ENCODE assay signal across 12 cellular contexts in genomic region chr7:45888993-45889366, GRCh38. TPM values are rescaled to one million over a fixed set of nuclear protein-coding genes. Genes with fewer than 3 reads are reported as not detected.
DNase-seq lines count a peak whose midpoint lies in the region; ATAC-seq and TF ChIP-seq lines count a peak whose summit lies in the region.
"Had no signal": no experiment of that assay in that cellular context is flagged by ENCODE, and none has a peak within 500 bp of the region (broad histone marks: within the 10 kb centered on the region; RNA-seq: fewer than 3 reads in every experiment).

No MANE protein-coding gene starts in this region.

- no peaks in the 10 kb centered on the region for H3K36me3 ChIP-seq in iPS DF 6.9 (ENCODE audit: control insufficient read depth, insufficient read depth, low read length)

- no peaks in the 10 kb centered on the region for H3K36me3 Mint-ChIP-seq in progenitor cell of endocrine pancreas (ENCODE audit: insufficient read depth)

- ATAC-seq in GM19455 (IDR thresholded peaks at IDR 0.05; ENCODE audit: unreplicated experiment): no peak

- H3K27ac ChIP-seq in VCaP (peak overlapping the region; percentile 40; the same call in 1 of the 2 replicates), iPS DF 6.9 (ENCODE audit: low read length) (no peak overlapping the region)

- H3K27me3 ChIP-seq in iPS DF 6.9 (ENCODE audit: control insufficient read depth, insufficient read depth, low read length): peaks cover 25% of the 10 kb centered on the region; the same call in 1 of the 2 replicates

- DNase-seq in ELF-1 (ENCODE audit: low read depth, low spot score): peak; percentile 15
- DNase-seq in iPS DF 6.9 (ENCODE audit: low read depth, low spot score): no peak
- DNase-seq in progenitor cell of endocrine pancreas (ENCODE audit: low spot score, unreplicated experiment): no peak
- no peak for DNase-seq in EL
- no peak for DNase-seq in NCI-H1092 (lab: John Stamatoyannopoulos, UW)
- no peak for DNase-seq in hippocampal formation (lab: John Stamatoyannopoulos, UW)
- DNase-seq: activated CD4-positive, alpha-beta T cell treated with anti-CD3 and anti-CD28 coated beads, Interleukin-2, amount 10 ng/mL, durations not matched to agents 24 days and 14 days; activated naive CD4-positive, alpha-beta T cell; effector CD4-positive, alpha-beta T cell; SHP77 had no signal

- no peaks in the 10 kb centered on the region for H3K9me3 ChIP-seq in iPS DF 6.9 (ENCODE audit: control insufficient read depth, insufficient read depth, low read length)

- 0 out of 2 replicates have a peak, but pooled peaks cover 1% of the 10 kb centered on the region for H3K4me1 ChIP-seq in iPS DF 6.9 (ENCODE audit: control insufficient read depth, insufficient read depth, low read length)

- H3K4me3 Mint-ChIP-seq in progenitor cell of endocrine pancreas (ENCODE audit: low read depth): peak overlapping the region; percentile 42
- H3K4me3 Mint-ChIP-seq: activated CD4-positive, alpha-beta T cell treated with anti-CD3 and anti-CD28 coated beads, Interleukin-2, amount 10 ng/mL, durations not matched to agents 24 days and 14 days had no signal

- no CpG with 5 or more reads among the region's 14 CpGs for WGBS in iPS DF 6.9 (ENCODE audit: insufficient coverage, insufficient read length)

- no peaks in the 10 kb centered on the region for H3K9me3 Mint-ChIP-seq in progenitor cell of endocrine pancreas (ENCODE audit: low read depth)
- H3K9me3 Mint-ChIP-seq: activated CD4-positive, alpha-beta T cell treated with anti-CD3 and anti-CD28 coated beads, Interleukin-2, amount 10 ng/mL, durations not matched to agents 24 days and 14 days had no signal

- H3K4me3 ChIP-seq in iPS DF 6.9 (ENCODE audit: low read length): peak overlapping the region; percentile 39

- TF ChIP-seq CTCF in VCaP (conservative IDR thresholded peaks at IDR 0.05): no peak
- no peak for TF ChIP-seq CTCF in progenitor cell of endocrine pancreas (IDR thresholded peaks at IDR 0.05; ENCODE audit: unreplicated experiment)

- H3K27ac Mint-ChIP-seq in progenitor cell of endocrine pancreas: no peak overlapping the region
- H3K27ac Mint-ChIP-seq: activated CD4-positive, alpha-beta T cell treated with anti-CD3 and anti-CD28 coated beads, Interleukin-2, amount 10 ng/mL, durations not matched to agents 24 days and 14 days had no signal

- H3K27me3 Mint-ChIP-seq in progenitor cell of endocrine pancreas: peaks cover 55% of the 10 kb centered on the region

- peaks cover 22% of the 10 kb centered on the region for H3K4me1 Mint-ChIP-seq in progenitor cell of endocrine pancreas (ENCODE audit: low read depth)
- H3K4me1 Mint-ChIP-seq: activated CD4-positive, alpha-beta T cell treated with anti-CD3 and anti-CD28 coated beads, Interleukin-2, amount 10 ng/mL, durations not matched to agents 24 days and 14 days had no signal

RNA-seq across cellular contexts. Expression of gene IGFBP1, which starts 0.7 kb away (rescaled TPM):
- total RNA-seq in progenitor cell of endocrine pancreas: 0.24 TPM in 1 of 2 replicates, not detected in the other
- total RNA-seq: activated CD4-positive, alpha-beta T cell treated with anti-CD3 and anti-CD28 coated beads, Interleukin-2, amount 10 ng/mL, durations not matched to agents 24 days and 14 days had no signal

RNA-seq across cellular contexts. Expression of gene CCDC201, which starts 16.1 kb away (rescaled TPM):
- not detected in 2 replicates for total RNA-seq in progenitor cell of endocrine pancreas
- total RNA-seq: activated CD4-positive, alpha-beta T cell treated with anti-CD3 and anti-CD28 coated beads, Interleukin-2, amount 10 ng/mL, durations not matched to agents 24 days and 14 days had no signal

RNA-seq across cellular contexts. Expression of gene IGFBP3, which starts 32.1 kb away (rescaled TPM):
- 8.6 and 10.3 TPM in 2 replicates for total RNA-seq in progenitor cell of endocrine pancreas
